2 cellular contexts compared by ENCODE assay signal in the genomic region with DNA sequence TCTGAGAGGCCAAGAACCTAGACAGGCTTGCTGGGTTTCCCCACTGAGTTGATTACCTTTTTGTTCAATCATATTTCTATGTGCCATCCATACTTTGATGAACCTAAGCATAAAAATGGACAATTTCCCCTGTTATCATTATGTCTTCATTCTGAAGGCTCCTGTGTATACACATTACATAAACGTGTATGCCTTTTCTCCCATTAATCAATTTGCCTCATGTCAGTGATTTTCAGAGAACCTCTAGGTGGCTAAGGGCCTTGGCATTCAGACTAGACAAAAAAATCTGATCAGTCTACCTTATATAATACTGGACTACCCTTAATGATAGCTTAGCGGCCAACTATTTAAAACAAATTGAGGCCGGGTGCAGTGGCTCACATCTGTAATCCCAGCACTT.
A peak's percentile ranks its signal among the peaks of the same experiment; 100 is the strongest.
TF ChIP-seq lines count a peak whose summit lies in the region.

No MANE protein-coding gene starts in this region.

TF ChIP-seq in HepG2, 621 proteins besides CTCF, POLR2A, EP300 and RAD21:
- no peak for TF ChIP-seq MEIS2 (CRISPR knock-in tag; IDR thresholded peaks at IDR 0.05)
- TF ChIP-seq ZNF468 (CRISPR knock-in tag; IDR thresholded peaks at IDR 0.05) = no peak
- TF ChIP-seq RBFOX2 (IDR thresholded peaks at IDR 0.05; ENCODE audit: low read depth, low read length) = peak; percentile 26; the same call in 1 of the 2 replicates
- TF ChIP-seq ZNF44 (CRISPR knock-in tag; IDR thresholded peaks at IDR 0.05) = no peak
- no peak for TF ChIP-seq KIAA2018 (CRISPR knock-in tag; IDR thresholded peaks at IDR 0.05; ENCODE audit: borderline replicate concordance)
- TF ChIP-seq LCORL (IDR thresholded peaks at IDR 0.05) = no peak
- no peak for TF ChIP-seq LCORL (CRISPR knock-in tag; IDR thresholded peaks at IDR 0.05)

TF ChIP-seq in K562, 482 proteins besides CTCF, POLR2A, EP300 and RAD21:
- no peak for TF ChIP-seq YY1 (IDR thresholded peaks at IDR 0.05; ENCODE audit: borderline replicate concordance in 1 of 3, control insufficient read depth in 1 of 3, extremely low read depth in 1 of 3, insufficient read depth in 3 of 3, insufficient read length in 1 of 3, insufficient replicate concordance in 2 of 3, low read depth in 1 of 3, low read length in 2 of 3)
- TF ChIP-seq NR3C1 (CRISPR knock-in tag; IDR thresholded peaks at IDR 0.05) = no peak
- peak; percentile 14 for TF ChIP-seq MEIS2 (IDR thresholded peaks at IDR 0.05; ENCODE audit: partially characterized antibody)
- no peak for TF ChIP-seq HMG20B (CRISPR knock-in tag; IDR thresholded peaks at IDR 0.05)
- TF ChIP-seq BRCA1 (IDR thresholded peaks at IDR 0.05) = no peak
- TF ChIP-seq BRCA1 (CRISPR knock-in tag; IDR thresholded peaks at IDR 0.05) = no peak
- TF ChIP-seq NKRF (IDR thresholded peaks at IDR 0.05; ENCODE audit: borderline replicate concordance) = no peak
- TF ChIP-seq TAF9B (IDR thresholded peaks at IDR 0.05; ENCODE audit: partially characterized antibody) = no peak
- no peak for TF ChIP-seq BDP1 (IDR thresholded peaks at IDR 0.05; ENCODE audit: insufficient read depth, insufficient read length)
- no peak for TF ChIP-seq GABPB2 (CRISPR knock-in tag; conservative IDR thresholded peaks at IDR 0.05)
- TF ChIP-seq PML (IDR thresholded peaks at IDR 0.05; ENCODE audit: low read length) = no peak
- TF ChIP-seq, protein P1, sequence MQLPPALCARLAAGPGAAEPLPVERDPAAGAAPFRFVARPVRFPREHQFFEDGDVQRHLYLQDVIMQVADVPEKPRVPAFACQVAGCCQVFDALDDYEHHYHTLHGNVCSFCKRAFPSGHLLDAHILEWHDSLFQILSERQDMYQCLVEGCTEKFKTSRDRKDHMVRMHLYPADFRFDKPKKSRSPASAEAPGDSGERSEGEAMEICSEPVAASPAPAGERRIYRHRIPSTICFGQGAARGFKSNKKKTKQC (CRISPR knock-in tag; IDR thresholded peaks at IDR 0.05) = no peak
- no peak for TF ChIP-seq MITF (IDR thresholded peaks at IDR 0.05)
- no peak for TF ChIP-seq NR4A1 (CRISPR knock-in tag; IDR thresholded peaks at IDR 0.05)
- no peak for TF ChIP-seq NR4A1 (tag; IDR thresholded peaks at IDR 0.05)
- no peak for TF ChIP-seq PBX2 (CRISPR knock-in tag; IDR thresholded peaks at IDR 0.05; ENCODE audit: low read depth)
- TF ChIP-seq PBX2 (tag; conservative IDR thresholded peaks at IDR 0.05; ENCODE audit: low read depth) = peak; percentile 52
- TF ChIP-seq MLLT1 (IDR thresholded peaks at IDR 0.05) = no peak
